Comparison of ENCODE assay signal across 1 cellular context in genomic region chr5:180328296-180329137, GRCh38.
TF ChIP-seq lines count a peak whose summit lies in the region.

No MANE protein-coding gene starts in this region.

TF ChIP-seq in K562, 482 proteins besides CTCF, POLR2A, EP300 and RAD21 (continued from another document):
- TF ChIP-seq ZFP36 (IDR thresholded peaks at IDR 0.05; ENCODE audit: low read depth, low read length, partially characterized antibody) (peak; percentile 50), ETV1 (tag; conservative IDR thresholded peaks at IDR 0.05; ENCODE audit: low read depth) (peak; percentile 60), HINFP (tag; conservative IDR thresholded peaks at IDR 0.05; ENCODE audit: low read depth) (no peak), CREB1 (IDR thresholded peaks at IDR 0.05) (no peak), CREB1 (CRISPR knock-in tag; IDR thresholded peaks at IDR 0.05) (peak; percentile 61), NR0B1 (IDR thresholded peaks at IDR 0.05; ENCODE audit: partially characterized antibody) (no peak), ZNF408 (CRISPR knock-in tag; IDR thresholded peaks at IDR 0.05; ENCODE audit: low read depth) (no peak), BCLAF1 (IDR thresholded peaks at IDR 0.05; ENCODE audit: borderline replicate concordance in 1 of 2, control insufficient read depth in 1 of 2, low read depth in 2 of 2, low read length in 1 of 2) (no peak), MED1 (CRISPR knock-in tag; IDR thresholded peaks at IDR 0.05; ENCODE audit: borderline replicate concordance) (no peak), GABPB1 (CRISPR knock-in tag; IDR thresholded peaks at IDR 0.05) (0 out of 2 replicates have a peak, but pooled peaks have one; percentile 52), KAT7 (CRISPR knock-in tag; IDR thresholded peaks at IDR 0.05; ENCODE audit: borderline replicate concordance) (no peak), CREM (IDR thresholded peaks at IDR 0.05; ENCODE audit: low read depth) (peak; percentile 55), PTTG1 (tag; IDR thresholded peaks at IDR 0.05; ENCODE audit: low read depth) (no peak), ZNF384 (IDR thresholded peaks at IDR 0.05; ENCODE audit: low read depth, low read length) (no peak), SIN3B (IDR thresholded peaks at IDR 0.05; ENCODE audit: low read depth) (no peak), STAT5B (CRISPR knock-in tag; IDR thresholded peaks at IDR 0.05) (no peak), JUND (IDR thresholded peaks at IDR 0.05; ENCODE audit: borderline replicate concordance, low read depth, low read length) (0 out of 2 replicates have a peak, but pooled peaks have one; percentile 20), JUND (tag; IDR thresholded peaks at IDR 0.05; ENCODE audit: borderline replicate concordance, low read depth, low read length) (no peak; the same call in 2 of the 3 replicates), SMC3 (conservative IDR thresholded peaks at IDR 0.05; ENCODE audit: insufficient read depth, low read depth, low read length) (peak; percentile 79), CTCFL (IDR thresholded peaks at IDR 0.05; ENCODE audit: borderline replicate concordance, insufficient read depth, low read depth, low read length, poor library complexity, severe bottlenecking) (peak; percentile 78), FOXA3 (CRISPR knock-in tag; conservative IDR thresholded peaks at IDR 0.05 in 1 of 2, IDR thresholded peaks at IDR 0.05 in 1 of 2) (no peak), NEUROD1 (IDR thresholded peaks at IDR 0.05; ENCODE audit: borderline replicate concordance, low read depth, low read length, partially characterized antibody) (peak; percentile 23), SP1 (CRISPR knock-in tag; IDR thresholded peaks at IDR 0.05) (no peak), BCOR (IDR thresholded peaks at IDR 0.05) (peak; percentile 62; the same call in 1 of the 2 replicates), ZC3H4 (CRISPR knock-in tag; IDR thresholded peaks at IDR 0.05; ENCODE audit: borderline replicate concordance) (no peak), CGGBP1 (CRISPR knock-in tag; IDR thresholded peaks at IDR 0.05) (no peak), RCOR1 (IDR thresholded peaks at IDR 0.05; ENCODE audit: borderline replicate concordance in 1 of 2, low read depth in 2 of 2, low read length in 2 of 2) (peak in 1 of 2 experiments; percentile 33; a peak in 1 of 4 replicates), ZNF57 (CRISPR knock-in tag; IDR thresholded peaks at IDR 0.05) (no peak), E2F5 (CRISPR knock-in tag; IDR thresholded peaks at IDR 0.05) (no peak), NRF1 (conservative IDR thresholded peaks at IDR 0.05 in 1 of 2, IDR thresholded peaks at IDR 0.05 in 1 of 2) (no peak), FOXO4 (CRISPR knock-in tag; IDR thresholded peaks at IDR 0.05) (no peak), ZNF79 (CRISPR knock-in tag; IDR thresholded peaks at IDR 0.05; ENCODE audit: low read depth) (no peak), RFX7 (CRISPR knock-in tag; IDR thresholded peaks at IDR 0.05) (no peak), NR2F6 (CRISPR knock-in tag; IDR thresholded peaks at IDR 0.05) (no peak), ETV6 (IDR thresholded peaks at IDR 0.05; ENCODE audit: borderline replicate concordance in 1 of 2, low read depth in 2 of 2, low read length in 1 of 2) (no peak), ETV6 (CRISPR knock-in tag; IDR thresholded peaks at IDR 0.05; ENCODE audit: borderline replicate concordance) (no peak)
